In the genomic region with DNA sequence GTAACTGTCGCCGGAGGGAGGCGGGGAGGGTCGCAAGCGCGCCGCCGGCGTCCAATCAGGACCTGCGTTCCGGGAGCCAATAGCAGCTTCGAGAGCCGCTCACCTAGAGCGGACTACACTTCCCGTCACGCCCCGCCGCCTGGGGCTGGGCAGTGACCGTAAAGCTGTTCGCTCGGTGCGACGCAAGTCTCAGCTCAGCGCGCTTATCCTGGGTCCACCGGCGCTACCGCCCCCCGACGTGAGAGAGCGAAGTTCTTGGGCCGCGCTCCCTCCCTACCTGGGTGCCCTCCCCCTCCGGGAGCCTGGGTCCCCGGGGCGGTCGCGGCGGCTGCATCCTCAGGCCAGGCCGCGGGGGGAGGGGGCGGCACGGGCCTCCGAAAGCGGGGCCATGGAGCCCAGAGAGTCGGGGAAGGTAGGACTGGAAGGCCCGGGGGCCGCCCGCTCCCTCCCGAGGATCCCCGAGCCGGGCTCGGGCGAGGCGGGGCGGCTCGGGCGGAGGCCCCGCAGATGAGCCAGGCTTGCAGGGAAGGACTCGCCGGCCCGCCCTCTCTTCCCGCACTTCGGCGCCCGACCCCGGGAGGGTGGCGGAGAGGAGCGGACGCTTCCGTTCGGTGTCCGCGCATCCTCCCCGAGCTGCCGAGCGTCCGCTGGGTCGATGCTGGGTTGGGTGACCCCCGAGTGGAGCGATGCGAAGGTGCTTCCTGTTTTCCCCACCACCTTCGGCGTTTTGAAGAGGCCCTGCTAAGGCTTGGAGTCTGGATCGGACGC, we compare ENCODE assay signal across 1 cellular context.
A peak's percentile ranks its signal among the peaks of the same experiment; 100 is the strongest.
TF ChIP-seq lines count a peak whose summit lies in the region.

A gene (plus strand): TSS at position 152 of the 768 bp plus-strand sequence. CDS start 237 bp downstream, at position 389.

TF ChIP-seq in K562, 482 proteins besides CTCF, POLR2A, EP300 and RAD21 (continued from another document):
- TF ChIP-seq, protein P1, sequence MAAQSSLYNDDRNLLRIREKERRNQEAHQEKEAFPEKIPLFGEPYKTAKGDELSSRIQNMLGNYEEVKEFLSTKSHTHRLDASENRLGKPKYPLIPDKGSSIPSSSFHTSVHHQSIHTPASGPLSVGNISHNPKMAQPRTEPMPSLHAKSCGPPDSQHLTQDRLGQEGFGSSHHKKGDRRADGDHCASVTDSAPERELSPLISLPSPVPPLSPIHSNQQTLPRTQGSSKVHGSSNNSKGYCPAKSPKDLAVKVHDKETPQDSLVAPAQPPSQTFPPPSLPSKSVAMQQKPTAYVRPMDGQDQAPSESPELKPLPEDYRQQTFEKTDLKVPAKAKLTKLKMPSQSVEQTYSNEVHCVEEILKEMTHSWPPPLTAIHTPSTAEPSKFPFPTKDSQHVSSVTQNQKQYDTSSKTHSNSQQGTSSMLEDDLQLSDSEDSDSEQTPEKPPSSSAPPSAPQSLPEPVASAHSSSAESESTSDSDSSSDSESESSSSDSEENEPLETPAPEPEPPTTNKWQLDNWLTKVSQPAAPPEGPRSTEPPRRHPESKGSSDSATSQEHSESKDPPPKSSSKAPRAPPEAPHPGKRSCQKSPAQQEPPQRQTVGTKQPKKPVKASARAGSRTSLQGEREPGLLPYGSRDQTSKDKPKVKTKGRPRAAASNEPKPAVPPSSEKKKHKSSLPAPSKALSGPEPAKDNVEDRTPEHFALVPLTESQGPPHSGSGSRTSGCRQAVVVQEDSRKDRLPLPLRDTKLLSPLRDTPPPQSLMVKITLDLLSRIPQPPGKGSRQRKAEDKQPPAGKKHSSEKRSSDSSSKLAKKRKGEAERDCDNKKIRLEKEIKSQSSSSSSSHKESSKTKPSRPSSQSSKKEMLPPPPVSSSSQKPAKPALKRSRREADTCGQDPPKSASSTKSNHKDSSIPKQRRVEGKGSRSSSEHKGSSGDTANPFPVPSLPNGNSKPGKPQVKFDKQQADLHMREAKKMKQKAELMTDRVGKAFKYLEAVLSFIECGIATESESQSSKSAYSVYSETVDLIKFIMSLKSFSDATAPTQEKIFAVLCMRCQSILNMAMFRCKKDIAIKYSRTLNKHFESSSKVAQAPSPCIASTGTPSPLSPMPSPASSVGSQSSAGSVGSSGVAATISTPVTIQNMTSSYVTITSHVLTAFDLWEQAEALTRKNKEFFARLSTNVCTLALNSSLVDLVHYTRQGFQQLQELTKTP (IDR thresholded peaks at IDR 0.05; ENCODE audit: low read depth in 1 of 2, partially characterized antibody in 2 of 2), result peak in 1 of 2 experiments; percentile 90
- peak; percentile 62; the same call in 1 of the 2 replicates for TF ChIP-seq FOXK1 (CRISPR knock-in tag; IDR thresholded peaks at IDR 0.05; ENCODE audit: borderline replicate concordance)
- TF ChIP-seq HDAC1 (IDR thresholded peaks at IDR 0.05), result peak in 1 of 2 experiments; percentile 62; a peak in 2 of 4 replicates
- TF ChIP-seq ZNF184 (CRISPR knock-in tag; IDR thresholded peaks at IDR 0.05), result no peak
- no peak for TF ChIP-seq MEF2A (IDR thresholded peaks at IDR 0.05; ENCODE audit: control insufficient read depth, low read depth, low read length)
- TF ChIP-seq, protein P2, sequence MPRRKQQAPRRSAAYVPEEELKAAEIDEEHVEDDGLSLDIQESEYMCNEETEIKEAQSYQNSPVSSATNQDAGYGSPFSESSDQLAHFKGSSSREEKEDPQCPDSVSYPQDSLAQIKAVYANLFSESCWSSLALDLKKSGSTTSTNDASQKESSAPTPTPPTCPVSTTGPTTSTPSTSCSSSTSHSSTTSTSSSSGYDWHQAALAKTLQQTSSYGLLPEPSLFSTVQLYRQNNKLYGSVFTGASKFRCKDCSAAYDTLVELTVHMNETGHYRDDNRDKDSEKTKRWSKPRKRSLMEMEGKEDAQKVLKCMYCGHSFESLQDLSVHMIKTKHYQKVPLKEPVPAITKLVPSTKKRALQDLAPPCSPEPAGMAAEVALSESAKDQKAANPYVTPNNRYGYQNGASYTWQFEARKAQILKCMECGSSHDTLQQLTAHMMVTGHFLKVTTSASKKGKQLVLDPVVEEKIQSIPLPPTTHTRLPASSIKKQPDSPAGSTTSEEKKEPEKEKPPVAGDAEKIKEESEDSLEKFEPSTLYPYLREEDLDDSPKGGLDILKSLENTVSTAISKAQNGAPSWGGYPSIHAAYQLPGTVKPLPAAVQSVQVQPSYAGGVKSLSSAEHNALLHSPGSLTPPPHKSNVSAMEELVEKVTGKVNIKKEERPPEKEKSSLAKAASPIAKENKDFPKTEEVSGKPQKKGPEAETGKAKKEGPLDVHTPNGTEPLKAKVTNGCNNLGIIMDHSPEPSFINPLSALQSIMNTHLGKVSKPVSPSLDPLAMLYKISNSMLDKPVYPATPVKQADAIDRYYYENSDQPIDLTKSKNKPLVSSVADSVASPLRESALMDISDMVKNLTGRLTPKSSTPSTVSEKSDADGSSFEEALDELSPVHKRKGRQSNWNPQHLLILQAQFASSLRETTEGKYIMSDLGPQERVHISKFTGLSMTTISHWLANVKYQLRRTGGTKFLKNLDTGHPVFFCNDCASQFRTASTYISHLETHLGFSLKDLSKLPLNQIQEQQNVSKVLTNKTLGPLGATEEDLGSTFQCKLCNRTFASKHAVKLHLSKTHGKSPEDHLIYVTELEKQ (CRISPR knock-in tag; IDR thresholded peaks at IDR 0.05), result no peak
- TF ChIP-seq SIN3A (IDR thresholded peaks at IDR 0.05; ENCODE audit: borderline replicate concordance in 2 of 2, control insufficient read depth in 1 of 2, low read depth in 2 of 2, low read length in 2 of 2), result peak; percentile 23 to 84; a peak in 1 of 4 replicates
- TF ChIP-seq HDAC6 (IDR thresholded peaks at IDR 0.05; ENCODE audit: low read depth, low read length), result no peak; the same call in 1 of the 2 replicates
- TF ChIP-seq RNF2 (IDR thresholded peaks at IDR 0.05), result no peak; the same call in 1 of the 2 replicates
- TF ChIP-seq, protein P3, sequence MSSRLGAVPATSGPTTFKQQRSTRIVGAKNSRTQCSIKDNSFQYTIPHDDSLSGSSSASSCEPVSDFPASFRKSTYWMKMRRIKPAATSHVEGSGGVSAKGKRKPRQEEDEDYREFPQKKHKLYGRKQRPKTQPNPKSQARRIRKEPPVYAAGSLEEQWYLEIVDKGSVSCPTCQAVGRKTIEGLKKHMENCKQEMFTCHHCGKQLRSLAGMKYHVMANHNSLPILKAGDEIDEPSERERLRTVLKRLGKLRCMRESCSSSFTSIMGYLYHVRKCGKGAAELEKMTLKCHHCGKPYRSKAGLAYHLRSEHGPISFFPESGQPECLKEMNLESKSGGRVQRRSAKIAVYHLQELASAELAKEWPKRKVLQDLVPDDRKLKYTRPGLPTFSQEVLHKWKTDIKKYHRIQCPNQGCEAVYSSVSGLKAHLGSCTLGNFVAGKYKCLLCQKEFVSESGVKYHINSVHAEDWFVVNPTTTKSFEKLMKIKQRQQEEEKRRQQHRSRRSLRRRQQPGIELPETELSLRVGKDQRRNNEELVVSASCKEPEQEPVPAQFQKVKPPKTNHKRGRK (tag; IDR thresholded peaks at IDR 0.05), result no peak
- no peak for TF ChIP-seq POLR2AphosphoS2 (IDR thresholded peaks at IDR 0.05; ENCODE audit: low read length)
